1 cellular context compared by ENCODE assay signal in genomic region chr3:141486735-141487418, GRCh38.
A peak's percentile ranks its signal among the peaks of the same experiment; 100 is the strongest.
TF ChIP-seq lines count a peak whose summit lies in the region.

Gene RASA2, plus strand, starts transcription at chr3:141487027. Its CDS starts 57 bp downstream, at chr3:141487084.

TF ChIP-seq in HEK293, 187 proteins besides CTCF, POLR2A, EP300 and RAD21 (continued from another document and continues in another):
- TF ChIP-seq ZNF148 (tag by site-specific recombination; IDR thresholded peaks at IDR 0.05; ENCODE audit: borderline replicate concordance) = no peak
- no peak for TF ChIP-seq ZNF548 (tag by site-specific recombination; IDR thresholded peaks at IDR 0.05)
- TF ChIP-seq IKZF3 (tag by site-specific recombination; IDR thresholded peaks at IDR 0.05) = no peak
- no peak for TF ChIP-seq ZNF623 (tag by site-specific recombination; IDR thresholded peaks at IDR 0.05)
- no peak for TF ChIP-seq ZXDB (tag by site-specific recombination; IDR thresholded peaks at IDR 0.05)
- no peak for TF ChIP-seq ZBTB17 (tag by site-specific recombination; IDR thresholded peaks at IDR 0.05)
- TF ChIP-seq ZBTB6 (tag by site-specific recombination; IDR thresholded peaks at IDR 0.05) = no peak
- TF ChIP-seq ZSCAN23 (tag by site-specific recombination; IDR thresholded peaks at IDR 0.05) = no peak
- no peak for TF ChIP-seq RBAK (tag by site-specific recombination; IDR thresholded peaks at IDR 0.05)
- no peak for TF ChIP-seq ZNF501 (tag by site-specific recombination; IDR thresholded peaks at IDR 0.05)
- no peak for TF ChIP-seq BCL11A (tag by site-specific recombination; IDR thresholded peaks at IDR 0.05; ENCODE audit: low read depth)
- TF ChIP-seq ZNF121 (tag by site-specific recombination; IDR thresholded peaks at IDR 0.05) = no peak
- no peak for TF ChIP-seq ZBTB49 (tag by site-specific recombination; IDR thresholded peaks at IDR 0.05; ENCODE audit: low read depth)
- no peak for TF ChIP-seq KLF10 (tag by site-specific recombination; IDR thresholded peaks at IDR 0.05)
- TF ChIP-seq ZNF341 (tag by site-specific recombination; IDR thresholded peaks at IDR 0.05; ENCODE audit: low read depth) = peak; percentile 31; the same call in 1 of the 2 replicates
- no peak for TF ChIP-seq PRDM2 (tag by site-specific recombination; IDR thresholded peaks at IDR 0.05; ENCODE audit: borderline replicate concordance)
- no peak for TF ChIP-seq KLF9 (tag by site-specific recombination; IDR thresholded peaks at IDR 0.05; ENCODE audit: low read depth)
- TF ChIP-seq ZNF19 (tag by site-specific recombination; IDR thresholded peaks at IDR 0.05; ENCODE audit: low read depth) = no peak
- TF ChIP-seq ZNF221 (tag by site-specific recombination; IDR thresholded peaks at IDR 0.05; ENCODE audit: borderline replicate concordance) = no peak
- no peak for TF ChIP-seq SCRT1 (tag by site-specific recombination; IDR thresholded peaks at IDR 0.05; ENCODE audit: borderline replicate concordance)
- TF ChIP-seq ZNF311 (tag by site-specific recombination; IDR thresholded peaks at IDR 0.05; ENCODE audit: borderline replicate concordance) = no peak
- TF ChIP-seq ZNF302 (tag by site-specific recombination; IDR thresholded peaks at IDR 0.05; ENCODE audit: low read depth) = no peak
- TF ChIP-seq ZNF174 (tag by site-specific recombination; IDR thresholded peaks at IDR 0.05) = no peak
- TF ChIP-seq YY1 (tag by site-specific recombination; IDR thresholded peaks at IDR 0.05) = 0 out of 2 replicates have a peak, but pooled peaks have one; percentile 23
- TF ChIP-seq BCL11B (tag by site-specific recombination; IDR thresholded peaks at IDR 0.05; ENCODE audit: low read depth) = no peak
- TF ChIP-seq ZNF10 (tag by site-specific recombination; IDR thresholded peaks at IDR 0.05) = no peak
- TF ChIP-seq ZNF596 (tag by site-specific recombination; IDR thresholded peaks at IDR 0.05) = no peak
- TF ChIP-seq TRIM28 (IDR thresholded peaks at IDR 0.05; ENCODE audit: borderline replicate concordance, low read length) = no peak
- no peak for TF ChIP-seq ZNF155 (tag by site-specific recombination; IDR thresholded peaks at IDR 0.05)
- TF ChIP-seq ZNF175 (tag by site-specific recombination; IDR thresholded peaks at IDR 0.05) = no peak
- TF ChIP-seq SP2 (tag by site-specific recombination; IDR thresholded peaks at IDR 0.05) = 0 out of 2 replicates have a peak, but pooled peaks have one; percentile 21
- TF ChIP-seq FEZF1 (tag by site-specific recombination; IDR thresholded peaks at IDR 0.05) = no peak
- TF ChIP-seq BCL6B (tag by site-specific recombination; IDR thresholded peaks at IDR 0.05) = no peak
- TF ChIP-seq ZNF843 (tag by site-specific recombination; IDR thresholded peaks at IDR 0.05) = no peak
- TF ChIP-seq GLIS2 (tag by site-specific recombination; IDR thresholded peaks at IDR 0.05) = 0 out of 2 replicates have a peak, but pooled peaks have one; percentile 39
- TF ChIP-seq ZFP69B (tag by site-specific recombination; IDR thresholded peaks at IDR 0.05) = no peak
- no peak for TF ChIP-seq ZNF157 (tag by site-specific recombination; IDR thresholded peaks at IDR 0.05)
- TF ChIP-seq ZNF16 (tag by site-specific recombination; IDR thresholded peaks at IDR 0.05; ENCODE audit: low read depth) = no peak
- no peak for TF ChIP-seq KLF7 (tag by site-specific recombination; IDR thresholded peaks at IDR 0.05; ENCODE audit: borderline replicate concordance)
- TF ChIP-seq PRDM10 (tag by site-specific recombination; IDR thresholded peaks at IDR 0.05) = peak; percentile 41
- TF ChIP-seq ZNF664 (tag by site-specific recombination; IDR thresholded peaks at IDR 0.05) = no peak
- no peak for TF ChIP-seq ZNF354C (tag by site-specific recombination; IDR thresholded peaks at IDR 0.05; ENCODE audit: borderline replicate concordance, low read depth)
- TF ChIP-seq ZNF645 (tag by site-specific recombination; IDR thresholded peaks at IDR 0.05) = no peak
- TF ChIP-seq ZNF777 (tag by site-specific recombination; IDR thresholded peaks at IDR 0.05; ENCODE audit: borderline replicate concordance) = no peak
- TF ChIP-seq ZFP3 (tag by site-specific recombination; IDR thresholded peaks at IDR 0.05; ENCODE audit: low read depth) = no peak
- no peak for TF ChIP-seq ZNF626 (tag by site-specific recombination; IDR thresholded peaks at IDR 0.05)
